32 cellular contexts compared by ENCODE assay signal in the genomic region with DNA sequence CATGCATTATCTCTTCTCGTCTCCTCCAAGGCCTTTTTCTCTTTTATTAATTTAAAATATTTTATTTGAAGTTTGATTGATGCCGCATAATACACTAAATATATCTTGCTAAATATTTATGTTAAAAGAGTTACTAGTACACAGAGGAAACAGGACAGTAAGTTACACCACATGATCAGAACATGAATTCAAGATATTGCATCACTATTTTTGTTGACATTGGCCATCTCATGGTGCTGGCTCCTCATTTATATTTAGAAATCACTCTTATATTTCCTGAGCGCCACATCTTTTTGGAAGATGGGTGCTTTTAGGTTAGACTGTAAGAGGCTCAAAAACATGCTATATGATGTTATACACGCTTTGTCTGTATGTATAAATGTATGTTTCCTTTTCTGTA. TPM values are rescaled to one million over a fixed set of nuclear protein-coding genes. Genes with fewer than 3 reads are reported as not detected.
"Had no signal": no experiment of that assay in that cellular context is flagged by ENCODE, and none has a peak within 500 bp of the region (broad histone marks: within the 10 kb centered on the region; RNA-seq: fewer than 3 reads in every experiment).

No MANE protein-coding gene starts in this region.

- H3K4me1 Mint-ChIP-seq: activated CD4-positive, alpha-beta T cell treated with anti-CD3 and anti-CD28 coated beads, Interleukin-2, amount 10 ng/mL, durations not matched to agents 24 days and 14 days; activated naive CD4-positive, alpha-beta T cell treated with anti-CD3 and anti-CD28 coated beads, Interleukin-2, amount 50 U/mL, for 24 hours; activated naive CD8-positive, alpha-beta T cell treated with anti-CD3 and anti-CD28 coated beads, Interleukin-2, amount 10 ng/mL, durations not matched to agents 7 days and 5 days had no signal

- H3K27me3 ChIP-seq: adrenal gland, body of pancreas, MG63, SJCRH30 had no signal

- H3K27me3 Mint-ChIP-seq: activated CD4-positive, alpha-beta T cell treated with anti-CD3 and anti-CD28 coated beads, Interleukin-2, amount 10 ng/mL, durations not matched to agents 24 days and 14 days; activated CD8-positive, alpha-beta T cell treated with anti-CD3 and anti-CD28 coated beads for 36 hours; activated naive CD4-positive, alpha-beta T cell treated with anti-CD3 and anti-CD28 coated beads, Interleukin-2, amount 50 U/mL, for 24 hours; activated naive CD8-positive, alpha-beta T cell treated with anti-CD3 and anti-CD28 coated beads, Interleukin-2, amount 10 ng/mL, durations not matched to agents 7 days and 5 days; activated T-cell treated with anti-CD3 and anti-CD28 coated beads, Interleukin-2, amount 50 U/mL, for 24 hours had no signal

- H3K4me3 ChIP-seq: adrenal gland, body of pancreas, MG63, SJCRH30, SK-N-MC had no signal

- H3K4me3 Mint-ChIP-seq: activated CD4-positive, alpha-beta T cell treated with anti-CD3 and anti-CD28 coated beads, Interleukin-2, amount 10 ng/mL, durations not matched to agents 24 days and 14 days; activated CD8-positive, alpha-beta T cell treated with anti-CD3 and anti-CD28 coated beads for 36 hours; activated naive CD4-positive, alpha-beta T cell treated with anti-CD3 and anti-CD28 coated beads, Interleukin-2, amount 50 U/mL, for 24 hours; activated naive CD8-positive, alpha-beta T cell treated with anti-CD3 and anti-CD28 coated beads, Interleukin-2, amount 10 ng/mL, durations not matched to agents 7 days and 5 days; activated T-cell treated with anti-CD3 and anti-CD28 coated beads, Interleukin-2, amount 50 U/mL, for 24 hours had no signal

- FAIRE-seq: astrocyte, bronchial epithelial cell, TTC549 had no signal

- H3K27ac Mint-ChIP-seq: activated CD4-positive, alpha-beta T cell treated with anti-CD3 and anti-CD28 coated beads, Interleukin-2, amount 10 ng/mL, durations not matched to agents 24 days and 14 days; activated CD8-positive, alpha-beta T cell treated with anti-CD3 and anti-CD28 coated beads for 36 hours; activated naive CD4-positive, alpha-beta T cell treated with anti-CD3 and anti-CD28 coated beads, Interleukin-2, amount 50 U/mL, for 24 hours; activated naive CD8-positive, alpha-beta T cell treated with anti-CD3 and anti-CD28 coated beads, Interleukin-2, amount 10 ng/mL, durations not matched to agents 7 days and 5 days; activated T-cell treated with anti-CD3 and anti-CD28 coated beads, Interleukin-2, amount 50 U/mL, for 24 hours; activated T-helper 2 cell treated with anti-CD3 and anti-CD28 coated beads, Interferon-gamma antibody, Interleukin-2, Interleukin-4, amounts not matched to agents 10 μg/mL and 5 μg/mL and 100 μg/mL, durations not matched to agents 14 hours and 24 hours and 36 hours had no signal

- H3K9me3 ChIP-seq: adrenal gland, body of pancreas, SJCRH30 had no signal

- H3K4me1 ChIP-seq: adrenal gland, body of pancreas, SJCRH30 had no signal

- ATAC-seq: activated CD8-positive, alpha-beta T cell treated with anti-CD3 and anti-CD28 coated beads for 36 hours; body of pancreas; Panc1 had no signal

- DNase-seq: activated CD4-positive, alpha-beta T cell treated with anti-CD3 and anti-CD28 coated beads, Interleukin-2, amount 10 ng/mL, durations not matched to agents 24 days and 14 days; activated CD4-positive, alpha-beta T cell treated with anti-CD3 and anti-CD28 coated beads, Interleukin-2, amount 50 U/mL, for 4 hours; activated CD8-positive, alpha-beta T cell treated with anti-CD3 and anti-CD28 coated beads for 36 hours; activated gamma-delta T cell; activated naive CD4-positive, alpha-beta T cell treated with Interleukin-2 at 50 U/mL for 16 hours; activated naive CD8-positive, alpha-beta T cell treated with anti-CD3 and anti-CD28 coated beads, Interleukin-2, amount 10 ng/mL, durations not matched to agents 7 days and 5 days; activated T-cell treated with anti-CD3 and anti-CD28 coated beads, Interleukin-2, amount 50 U/mL, for 24 hours; adrenal gland; body of pancreas; caudate nucleus; cerebellar nuclear complex; Karpas-422; MG63; NCI-H1048; NCI-H1105 treated with DMSO at 0.1 percent for 48 hours; NCI-H1436 treated with DMSO at 0.1 percent for 48 hours; NCI-H1694 treated with DMSO at 0.1 percent for 48 hours; NCI-H2029 treated with DMSO at 0.1 percent for 48 hours; NCI-H2171 treated with DMSO at 0.1 percent for 48 hours; NCI-H2227 treated with DMSO at 0.1 percent for 48 hours; NCI-H446; NCI-H510A treated with DMSO at 0.1 percent for 48 hours; NCI-H526 treated with DMSO at 0.1 percent for 48 hours; SHP77; SJCRH30 had no signal

- H3K36me3 ChIP-seq: adrenal gland, SJCRH30 had no signal

- H3K27ac ChIP-seq: adrenal gland, body of pancreas, SJCRH30, SK-N-MC had no signal

- H3K9me3 Mint-ChIP-seq: activated CD8-positive, alpha-beta T cell treated with anti-CD3 and anti-CD28 coated beads for 36 hours; activated naive CD4-positive, alpha-beta T cell treated with anti-CD3 and anti-CD28 coated beads, Interleukin-2, amount 50 U/mL, for 24 hours; activated T-cell treated with anti-CD3 and anti-CD28 coated beads, Interleukin-2, amount 50 U/mL, for 24 hours had no signal

RNA-seq across cellular contexts. Expression of gene SPEF2, which starts 23.0 kb away (rescaled TPM):
- total RNA-seq: SJCRH30 had no signal
